ENCODE assay signal across 1 cellular context in the genomic region with DNA sequence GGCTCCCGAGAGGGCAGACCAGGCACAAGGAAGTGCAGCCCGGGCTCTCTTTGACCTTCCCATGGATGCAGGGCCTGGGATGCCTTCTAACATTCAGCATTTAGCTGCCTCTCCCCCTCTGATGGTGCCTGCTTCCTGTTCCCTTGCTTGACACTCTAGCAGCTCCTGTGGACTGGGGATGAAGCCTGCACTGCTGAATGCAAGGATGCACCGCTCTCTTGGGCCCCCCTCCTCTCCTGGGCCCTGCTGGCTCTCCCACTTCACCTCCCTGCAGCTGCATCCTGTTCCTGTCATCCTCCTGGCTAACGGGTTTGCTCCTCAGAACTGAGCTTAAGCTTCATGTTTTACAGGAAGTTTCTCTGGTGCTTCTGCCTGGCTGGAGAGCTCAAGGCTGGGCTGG.
TF ChIP-seq lines count a peak whose summit lies in the region.

No MANE protein-coding gene starts in this region.

TF ChIP-seq in H1, 55 proteins besides CTCF, POLR2A, EP300 and RAD21:
- TF ChIP-seq JUN (IDR thresholded peaks at IDR 0.05; ENCODE audit: low read depth, low read length) (no peak), CHD2 (IDR thresholded peaks at IDR 0.05; ENCODE audit: low read length) (no peak), CBX5 (IDR thresholded peaks at IDR 0.05; ENCODE audit: low read depth, low read length) (no peak), KDM5A (IDR thresholded peaks at IDR 0.05; ENCODE audit: low read length) (no peak), TAF7 (optimal IDR thresholded peaks at IDR 0.05; ENCODE audit: borderline replicate concordance, low read depth, low read length) (no peak), POU5F1 (IDR thresholded peaks at IDR 0.05; ENCODE audit: low read depth, low read length) (no peak), NANOG (IDR thresholded peaks at IDR 0.05; ENCODE audit: insufficient read depth, low read depth, low read length, poor library complexity, severe bottlenecking) (no peak), CTBP2 (IDR thresholded peaks at IDR 0.05; ENCODE audit: borderline replicate concordance, insufficient read depth, insufficient read length, low read length) (no peak), JUND (IDR thresholded peaks at IDR 0.05; ENCODE audit: low read length) (no peak)
- TF ChIP-seq, protein P1, sequence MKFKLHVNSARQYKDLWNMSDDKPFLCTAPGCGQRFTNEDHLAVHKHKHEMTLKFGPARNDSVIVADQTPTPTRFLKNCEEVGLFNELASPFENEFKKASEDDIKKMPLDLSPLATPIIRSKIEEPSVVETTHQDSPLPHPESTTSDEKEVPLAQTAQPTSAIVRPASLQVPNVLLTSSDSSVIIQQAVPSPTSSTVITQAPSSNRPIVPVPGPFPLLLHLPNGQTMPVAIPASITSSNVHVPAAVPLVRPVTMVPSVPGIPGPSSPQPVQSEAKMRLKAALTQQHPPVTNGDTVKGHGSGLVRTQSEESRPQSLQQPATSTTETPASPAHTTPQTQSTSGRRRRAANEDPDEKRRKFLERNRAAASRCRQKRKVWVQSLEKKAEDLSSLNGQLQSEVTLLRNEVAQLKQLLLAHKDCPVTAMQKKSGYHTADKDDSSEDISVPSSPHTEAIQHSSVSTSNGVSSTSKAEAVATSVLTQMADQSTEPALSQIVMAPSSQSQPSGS (IDR thresholded peaks at IDR 0.05; ENCODE audit: low read length) = no peak
